Comparison of ENCODE assay signal across 9 cellular contexts in genomic region chr7:94375167-94375566, GRCh38. TPM values are rescaled to one million over a fixed set of nuclear protein-coding genes. Genes with fewer than 3 reads are reported as not detected.
A peak's percentile ranks its signal among the peaks of the same experiment; 100 is the strongest.
DNase-seq lines count a peak whose midpoint lies in the region; ATAC-seq lines count a peak whose summit lies in the region.
"Had no signal": no experiment of that assay in that cellular context is flagged by ENCODE, and none has a peak within 500 bp of the region (broad histone marks: within the 10 kb centered on the region; RNA-seq: fewer than 3 reads in every experiment).

No MANE protein-coding gene starts in this region.

- H3K36me3 ChIP-seq in adipocyte (ENCODE audit: control insufficient read depth, insufficient read depth, low read length, severe bottlenecking), result no peaks in the 10 kb centered on the region

- H3K9me3 ChIP-seq in adipocyte (ENCODE audit: control insufficient read depth, low read length), result no peaks in the 10 kb centered on the region

- no peaks in the 10 kb centered on the region for H3K27me3 ChIP-seq in adipocyte (replicated peaks; ENCODE audit: control insufficient read depth, insufficient read depth, low read length)

- peak overlapping the region; percentile 76 for H3K4me3 ChIP-seq in adipocyte (ENCODE audit: low read length)

- ATAC-seq in left ventricle myocardium superior (peak; percentile 97), HG02884 (IDR thresholded peaks at IDR 0.05; ENCODE audit: unreplicated experiment) (no peak)

- peaks cover 53% of the 10 kb centered on the region for H3K4me1 ChIP-seq in adipocyte (ENCODE audit: control insufficient read depth, insufficient read depth, low read length)

- intact Hi-C loops in left ventricle myocardium superior (cut with micrococcal nuclease), result loop anchor here (2.0 kb wide), 1 partner anchor 78 kb away; no protein-coding TSS in a partner anchor

- DNase-seq in ELF-1 (ENCODE audit: low read depth, low spot score) (peak; percentile 55), adipocyte (ENCODE audit: low read depth) (peak; percentile 96), left ventricle myocardium superior (peak; percentile 33), pulmonary artery endothelial cell (ENCODE audit: low read depth, low spot score) (peak; percentile 71), kidney tubule cell (ENCODE audit: low spot score) (no peak), HK-2 (ENCODE audit: unreplicated experiment) (no peak)
- DNase-seq in activated naive CD4-positive, alpha-beta T cell treated with anti-CD3 and anti-CD28 coated beads, Interleukin-2, amount 50 U/mL, for 16 hours, result no peak
- DNase-seq: effector memory CD4-positive, alpha-beta T cell had no signal

- peak overlapping the region; percentile 95 for H3K9ac ChIP-seq in adipocyte (ENCODE audit: low read length)

RNA-seq across cellular contexts. Expression of gene COL1A2, which starts 19.5 kb away (rescaled TPM):
- total RNA-seq in left ventricle myocardium superior, result 78.1 TPM
- total RNA-seq in pulmonary artery endothelial cell, result 13.6 and 19.1 TPM in 2 replicates

Comparison
In these comparisons a context has a peak if more than half of its experiments do, and no peak if none do; other contexts are left out.
1. DNase-seq: peak in ELF-1 (single experiment), adipocyte (single experiment), left ventricle myocardium superior (single experiment) and pulmonary artery endothelial cell (single experiment); none in kidney tubule cell (single experiment), activated naive CD4-positive, alpha-beta T cell treated with anti-CD3 and anti-CD28 coated beads, Interleukin-2, amount 50 U/mL, for 16 hours (single experiment) and HK-2 (single experiment).